7 cellular contexts compared by ENCODE assay signal in genomic region chr10:46911151-46911876, GRCh38. TPM values are rescaled to one million over a fixed set of nuclear protein-coding genes. Genes with fewer than 3 reads are reported as not detected.
A peak's percentile ranks its signal among the peaks of the same experiment; 100 is the strongest.
DNase-seq lines count a peak whose midpoint lies in the region; ATAC-seq and TF ChIP-seq lines count a peak whose summit lies in the region.
"Not testable (repeated sequence)": the region's sequence is repeated elsewhere in the genome, so short reads cannot be mapped to it uniquely, and the experiment has no call there.

Gene PTPN20 (plus strand): TSS chr10:46911428. CDS start chr10:46932500, 21,072 bp downstream.

- peak within 1 kb of the TSS; percentile 27 to 32 (median 28) for H3K4me3 ChIP-seq in esophagus muscularis mucosa

- ATAC-seq in HG03066 (IDR thresholded peaks at IDR 0.05; ENCODE audit: low read depth, unreplicated experiment), result peak; percentile 82

- not testable (repeated sequence) for TF ChIP-seq CTCF in GM10266 (IDR thresholded peaks at IDR 0.05; ENCODE audit: control insufficient read depth, insufficient read depth, low read depth, missing control alignments); esophagus muscularis mucosa (IDR thresholded peaks at IDR 0.05)
- 0 out of 2 replicates have a peak, but pooled peaks have one; percentile 19 for TF ChIP-seq CTCF in VCaP (conservative IDR thresholded peaks at IDR 0.05)

- peak within 1 kb of the TSS; percentile 43; the same call in 1 of the 2 replicates for H3K27ac ChIP-seq in VCaP
- not testable (repeated sequence) for H3K27ac ChIP-seq in esophagus muscularis mucosa (replicated peaks in 1 of 4)

- DNase-seq in GM10266 (ENCODE audit: extremely low spot score) (peak; percentile 0), amniotic epithelial cell (ENCODE audit: low read depth) (peak; percentile 11), left kidney (ENCODE audit: low read depth, low spot score) (peak; percentile 69), renal cortical epithelial cell (ENCODE audit: low read depth) (peak; percentile 2)
- DNase-seq in esophagus muscularis mucosa (ENCODE audit: extremely low spot score), result not testable (repeated sequence)

- not testable (repeated sequence) for H3K36me3 ChIP-seq in esophagus muscularis mucosa

- TF ChIP-seq POLR2A in esophagus muscularis mucosa (IDR thresholded peaks at IDR 0.05; ENCODE audit: low read depth), result not testable (repeated sequence)

- not testable (repeated sequence) for H3K27me3 ChIP-seq in esophagus muscularis mucosa

- not testable (repeated sequence) for H3K4me1 ChIP-seq in esophagus muscularis mucosa

- not testable (repeated sequence) for TF ChIP-seq EP300 in esophagus muscularis mucosa (IDR thresholded peaks at IDR 0.05)

- intact Hi-C loops in esophagus muscularis mucosa (cut with DNase I), result not testable (repeated sequence)

- no CpG with 5 or more reads among the region's 50 CpGs for WGBS in esophagus muscularis mucosa

- H3K9me3 ChIP-seq in esophagus muscularis mucosa, result not testable (repeated sequence)

RNA-seq across cellular contexts. Expression of gene PTPN20, which starts in this region (rescaled TPM):
- 1 to 10 TPM; 2.3 to 3.0 (median 2.6) TPM for total RNA-seq in esophagus muscularis mucosa
- 7.3 and 9.5 TPM in 2 replicates for total RNA-seq in renal cortical epithelial cell
